ENCODE assay signal across 28 cellular contexts in genomic region chr9:128399851-128400250, GRCh38.
"Had no signal": no experiment of that assay in that cellular context is flagged by ENCODE, and none has a peak within 500 bp of the region (broad histone marks: within the 10 kb centered on the region; RNA-seq: fewer than 3 reads in every experiment).

No MANE protein-coding gene starts in this region.

- H3K27ac ChIP-seq: cardiac muscle cell, VCaP had no signal

- DNase-seq: activated B cell treated with CpG ODN at 0.5 μM for 24 hours; activated CD4-positive, alpha-beta memory T cell treated with anti-CD3 and anti-CD28 coated beads for 36 hours; activated CD4-positive, alpha-beta T cell treated with anti-CD3 and anti-CD28 coated beads for 4 hours; activated CD4-positive, alpha-beta T cell treated with anti-CD3 and anti-CD28 coated beads, Interleukin-2, amount 50 U/mL, for 1 hour; activated CD4-positive, CD25-positive, alpha-beta regulatory T cell treated with anti-CD3 and anti-CD28 coated beads, Interleukin-2, amount 50 U/mL, for 72 hours; activated CD8-positive, alpha-beta memory T cell treated with anti-CD3 and anti-CD28 coated beads for 24 hours; activated CD8-positive, alpha-beta memory T cell treated with anti-CD3 and anti-CD28 coated beads, Interleukin-2, amount 10 ng/mL, durations not matched to agents 7 days and 5 days; activated CD8-positive, alpha-beta memory T cell treated with anti-CD3 and anti-CD28 coated beads, Interleukin-2, amount 50 U/mL, for 48 hours; activated effector memory CD4-positive, alpha-beta T cell treated with Interleukin-2 at 50 U/mL for 16 hours; activated naive CD4-positive, alpha-beta T cell treated with anti-CD3 and anti-CD28 coated beads, Interleukin-2, amount 10 ng/mL, durations not matched to agents 7 days and 5 days; activated naive CD8-positive, alpha-beta T cell treated with anti-CD3 and anti-CD28 coated beads, Interleukin-2, amount 50 U/mL, for 24 hours; activated T-cell treated with anti-CD3 and anti-CD28 coated beads, Interleukin-2, amount 50 U/mL, for 48 hours; aorta; Kasumi-1; KG1; MM.1S; MV-4-11; NCI-H1092; NCI-H1436 treated with DMSO at 0.1 percent for 48 hours; NCI-H1694 treated with DMSO at 0.1 percent for 48 hours; NCI-H2029; NCI-H345; NCI-H524 treated with DMSO at 0.1 percent for 48 hours; SHP77 treated with DMSO at 0.1 percent for 48 hours; T-cell; T-helper 17 cell had no signal

- H3K4me3 ChIP-seq: cardiac muscle cell had no signal
